In the genomic region with DNA sequence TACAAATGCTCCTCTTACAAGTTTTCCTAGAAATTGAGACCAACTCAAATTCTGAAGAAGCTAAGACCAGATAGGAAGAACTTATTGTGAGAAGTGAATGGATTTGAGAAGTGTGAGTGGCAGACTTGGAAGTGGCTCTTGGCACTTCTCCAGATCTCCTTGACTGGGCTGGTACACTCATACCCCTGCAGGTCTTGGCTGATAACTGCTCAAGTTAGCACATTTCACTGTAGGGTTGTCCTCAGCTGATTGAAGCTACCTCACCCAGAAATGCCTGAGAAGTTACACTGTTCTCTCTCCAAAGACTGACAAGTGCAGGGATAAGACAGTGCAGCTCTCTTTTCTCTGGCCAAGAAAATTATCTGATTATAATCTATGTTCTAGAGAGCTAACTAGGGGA, we compare ENCODE assay signal across 14 cellular contexts. TPM values are rescaled to one million over a fixed set of nuclear protein-coding genes. Genes with fewer than 3 reads are reported as not detected.
A peak's percentile ranks its signal among the peaks of the same experiment; 100 is the strongest.
DNase-seq lines count a peak whose midpoint lies in the region; ATAC-seq and TF ChIP-seq lines count a peak whose summit lies in the region.
"Had no signal": no experiment of that assay in that cellular context is flagged by ENCODE, and none has a peak within 500 bp of the region (broad histone marks: within the 10 kb centered on the region; RNA-seq: fewer than 3 reads in every experiment).

No MANE protein-coding gene starts in this region.

- H3K9me3 ChIP-seq in right atrium auricular region: no peaks in the 10 kb centered on the region
- no peaks in the 10 kb centered on the region; the same call in 1 of the 2 replicates for H3K9me3 ChIP-seq in SJSA1 (replicated peaks)
- H3K9me3 ChIP-seq in right cardiac atrium (ENCODE audit: control insufficient read depth, low read length): no peaks in the 10 kb centered on the region
- no peaks in the 10 kb centered on the region for H3K9me3 ChIP-seq in ascending aorta
- H3K9me3 ChIP-seq: sigmoid colon had no signal

- H3K27me3 ChIP-seq in right atrium auricular region (no peaks in the 10 kb centered on the region), SJSA1 (replicated peaks) (no peaks in the 10 kb centered on the region), right cardiac atrium (ENCODE audit: control insufficient read depth, insufficient read depth) (no peaks in the 10 kb centered on the region), ascending aorta (no peaks in the 10 kb centered on the region)
- H3K27me3 ChIP-seq: sigmoid colon had no signal

- no peak for DNase-seq in Right ventricle myocardium superior
- DNase-seq in right atrium auricular region (ENCODE audit: low spot score): no peak
- no peak for DNase-seq in SJSA1 (ENCODE audit: low read depth in 1 of 2, low spot score in 2 of 2)
- no peak for DNase-seq in right cardiac atrium
- DNase-seq in mesothelial cell of epicardium (ENCODE audit: low spot score in 2 of 2, unreplicated experiment in 2 of 2): no peak
- no peak for DNase-seq in effector CD8-positive, alpha-beta T cell (lab: John Stamatoyannopoulos, UW)
- DNase-seq in ascending aorta (ENCODE audit: low spot score in 2 of 2): no peak
- no peak for DNase-seq in cerebellum (ENCODE audit: low spot score)
- DNase-seq: activated CD4-positive, CD25-positive, alpha-beta regulatory T cell; cerebellar nuclear complex; GF-D8; NCI-H1436 treated with DMSO at 0.1 percent for 48 hours; sigmoid colon had no signal

- H3K9me3 Mint-ChIP-seq in mesothelial cell of epicardium: peaks cover 23% of the 10 kb centered on the region

- TF ChIP-seq CTCF in right atrium auricular region (IDR thresholded peaks at IDR 0.05) (no peak), mesothelial cell of epicardium (IDR thresholded peaks at IDR 0.05; ENCODE audit: unreplicated experiment) (no peak), ascending aorta (IDR thresholded peaks at IDR 0.05) (no peak)

- H3K36me3 Mint-ChIP-seq in mesothelial cell of epicardium: peaks cover 3% of the 10 kb centered on the region

- no peak overlapping the region for H3K4me3 Mint-ChIP-seq in mesothelial cell of epicardium

- intact Hi-C loops in Right ventricle myocardium superior (cut with DNase I) (no loop called here), right cardiac atrium (cut with DNase I) (no loop called here), ascending aorta (cut with DNase I) (no loop called here)

- no peaks in the 10 kb centered on the region for H3K27me3 Mint-ChIP-seq in mesothelial cell of epicardium (ENCODE audit: low read depth)

- H3K4me1 Mint-ChIP-seq in mesothelial cell of epicardium: no peaks in the 10 kb centered on the region

- no peaks in the 10 kb centered on the region for H3K36me3 ChIP-seq in right atrium auricular region
- H3K36me3 ChIP-seq in SJSA1: no peaks in the 10 kb centered on the region
- no peaks in the 10 kb centered on the region for H3K36me3 ChIP-seq in ascending aorta
- H3K36me3 ChIP-seq: sigmoid colon had no signal

- ATAC-seq in Right ventricle myocardium superior (ENCODE audit: poor library complexity): peak; percentile 52
- ATAC-seq in right cardiac atrium: peak; percentile 64 to 72

- H3K27ac Mint-ChIP-seq in mesothelial cell of epicardium: no peak overlapping the region

- no peak overlapping the region for H3K27ac ChIP-seq in right atrium auricular region
- 0 out of 2 replicates have a peak overlapping the region, but pooled peaks have one; percentile 7 for H3K27ac ChIP-seq in SJSA1
- H3K27ac ChIP-seq in right cardiac atrium (ENCODE audit: low read length): no peak overlapping the region
- no peak overlapping the region for H3K27ac ChIP-seq in ascending aorta
- H3K27ac ChIP-seq: sigmoid colon had no signal

- H3K4me1 ChIP-seq in right atrium auricular region (peaks cover 0 to 10% of the 10 kb centered on the region in 2 donors), SJSA1 (replicated peaks) (peaks cover 16% of the 10 kb centered on the region), right cardiac atrium (ENCODE audit: control insufficient read depth, insufficient read depth, low read length) (no peaks in the 10 kb centered on the region), ascending aorta (no peaks in the 10 kb centered on the region)

- no peak overlapping the region for H3K4me3 ChIP-seq in right atrium auricular region
- no peak overlapping the region for H3K4me3 ChIP-seq in SJSA1
- H3K4me3 ChIP-seq in right cardiac atrium (ENCODE audit: low read length): no peak overlapping the region
- H3K4me3 ChIP-seq in ascending aorta: no peak overlapping the region
- H3K4me3 ChIP-seq: sigmoid colon had no signal

RNA-seq across cellular contexts. Expression of gene CLDN1, which starts 16.5 kb away (rescaled TPM):
- total RNA-seq in Right ventricle myocardium superior (not detected), right atrium auricular region (10 to 100 TPM in 1 of 2 donors, 1 to 10 TPM in 1; 9.0 to 12.7 TPM), right cardiac atrium (1 to 10 TPM; 1.2 to 2.0 (median 1.3) TPM), mesothelial cell of epicardium (11.4 to 12.8 TPM (median 11.4 TPM) in 3 replicates), ascending aorta (0.53 TPM), cerebellum (0.45 TPM)
- 1.5 and 2.4 TPM in 2 replicates for total RNA-seq in SJSA1 (2014; rRNA removed; shearing (Covaris generic))
- 1.3 TPM for polyA plus RNA-seq in right cardiac atrium

RNA-seq across cellular contexts. Expression of gene CLDN16, which starts 49.2 kb away (rescaled TPM):
- total RNA-seq in Right ventricle myocardium superior (not detected), right atrium auricular region (under 1 TPM in 1 of 2 donors, not detected in 1; 0.16 TPM), right cardiac atrium (not detected), mesothelial cell of epicardium (0.07 to 0.20 TPM (median 0.11 TPM) in 3 replicates), ascending aorta (not detected), cerebellum (not detected)
- 0.08 TPM in 1 of 2 replicates, not detected in the other for total RNA-seq in SJSA1 (2014; rRNA removed; shearing (Covaris generic))
- 0.05 TPM for polyA plus RNA-seq in right cardiac atrium
- total RNA-seq: H1, sigmoid colon had no signal
- polyA plus RNA-seq: H1 had no signal
